ENCODE assay signal across 8 cellular contexts in genomic region chr12:8108808-8109398, GRCh38. TPM values are rescaled to one million over a fixed set of nuclear protein-coding genes. Genes with fewer than 3 reads are reported as not detected.
DNase-seq lines count a peak whose midpoint lies in the region; ATAC-seq and TF ChIP-seq lines count a peak whose summit lies in the region.

No MANE protein-coding gene starts in this region.

- peaks cover 5 to 16% of the 10 kb centered on the region in 2 donors for H3K36me3 Mint-ChIP-seq in naive B cell

- DNase-seq in DMS53 (lab: John Stamatoyannopoulos, UW), result peak; percentile 91
- DNase-seq in HPDE6-E6E7 (ENCODE audit: extremely low spot score), result peak; percentile 41
- peak; percentile 88 for DNase-seq in OCI-M1 (lab: John Stamatoyannopoulos, UW)
- peak; percentile 73 for DNase-seq in activated T-cell treated with anti-CD3 and anti-CD28 coated beads for 24 hours (ENCODE audit: low read depth)
- DNase-seq in erythroblast (lab: John Stamatoyannopoulos, UW), result peak; percentile 77 to 86
- DNase-seq in naive B cell, result peak; percentile 61
- peak; percentile 59 to 64 for DNase-seq in stimulated activated CD8-positive, alpha-beta memory T cell treated with anti-CD3 and anti-CD28 coated beads, Interleukin-7, amount 100 ng/mL, for 1 hour (ENCODE audit: low read depth in 2 of 2)

- H3K27me3 Mint-ChIP-seq in naive B cell, result no peaks in the 10 kb centered on the region

- no peak overlapping the region for H3K4me3 Mint-ChIP-seq in naive B cell

- ATAC-seq in naive B cell (ENCODE audit: low read depth in 2 of 2), result peak; percentile 77 to 78
- ATAC-seq in HG03039 (IDR thresholded peaks at IDR 0.05; ENCODE audit: unreplicated experiment), result no peak

- H3K4me1 Mint-ChIP-seq in naive B cell, result peaks cover 2 to 8% (median 5%) of the 10 kb centered on the region in 3 donors

- no peak for TF ChIP-seq POLR2A in erythroblast (IDR thresholded peaks at IDR 0.05; ENCODE audit: low read length)

- H3K9me3 Mint-ChIP-seq in naive B cell, result peaks cover 0 to 3% (median 0%) of the 10 kb centered on the region in 7 donors

- peak overlapping the region in 1 of 6 donors; percentile 25 for H3K27ac Mint-ChIP-seq in naive B cell

RNA-seq across cellular contexts. Expression of gene CLEC4A, which starts 14.5 kb away (rescaled TPM):
- 10 to 100 TPM; 27.3 to 85.8 (median 33.5) TPM for polyA plus RNA-seq in naive B cell (ENCODE audit: low read depth in 6 of 6)

RNA-seq across cellular contexts. Expression of gene NECAP1, which starts 26.8 kb away (rescaled TPM):
- polyA plus RNA-seq in naive B cell (ENCODE audit: low read depth in 6 of 6), result 10 to 100 TPM; 19.6 to 35.8 (median 24.2) TPM

RNA-seq across cellular contexts. Expression of gene C3AR1, which starts 42.7 kb away (rescaled TPM):
- under 1 TPM in 2 of 6 donors, not detected in 4; 0.23 to 0.43 TPM for polyA plus RNA-seq in naive B cell (ENCODE audit: low read depth in 6 of 6)

RNA-seq across cellular contexts. Expression of gene ZNF705A, which starts 47.9 kb away (rescaled TPM):
- polyA plus RNA-seq in naive B cell (ENCODE audit: low read depth in 6 of 6), result not detected

Comparison
In these comparisons a context has a peak if more than half of its experiments do, and no peak if none do; other contexts are left out.
1. DNase-seq: peak in every context shown above with its lines; median percentile 91 in DMS53; 88 in OCI-M1; 82 in erythroblast; 73 in activated T-cell treated with anti-CD3 and anti-CD28 coated beads for 24 hours; 62 in stimulated activated CD8-positive, alpha-beta memory T cell treated with anti-CD3 and anti-CD28 coated beads, Interleukin-7, amount 100 ng/mL, for 1 hour; 61 in naive B cell; 41 in HPDE6-E6E7.